Comparison of ENCODE assay signal across 19 cellular contexts in genomic region chr5:15789661-15790060, GRCh38.
"Had no signal": no experiment of that assay in that cellular context is flagged by ENCODE, and none has a peak within 500 bp of the region (broad histone marks: within the 10 kb centered on the region; RNA-seq: fewer than 3 reads in every experiment).

No MANE protein-coding gene starts in this region.

- DNase-seq: activated CD4-positive, alpha-beta T cell treated with anti-CD3 and anti-CD28 coated beads, Interleukin-2, amount 10 ng/mL, durations not matched to agents 24 days and 14 days; activated CD4-positive, CD25-positive, alpha-beta regulatory T cell; activated CD8-positive, alpha-beta memory T cell treated with anti-CD3 and anti-CD28 coated beads, Interleukin-2, amount 50 U/mL, for 4 hours; activated CD8-positive, alpha-beta T cell treated with anti-CD3 and anti-CD28 coated beads, Interleukin-2, amount 10 ng/mL, durations not matched to agents 7 days and 5 days; activated gamma-delta T cell; activated T-cell treated with anti-CD3 and anti-CD28 coated beads, Interleukin-2, amount 50 U/mL, for 72 hours; amygdala; erythroblast; kidney; left ventricle myocardium inferior; natural killer cell; occipital lobe; stimulated activated CD4-positive, alpha-beta T cell treated with anti-CD3 and anti-CD28 coated beads, Interleukin-2, amount 100 ng/mL, for 48 hours; stimulated activated naive B cell treated with anti-CD40 and anti-IgM and Interleukin-4, amounts not matched to agents 10 μg/mL and 1 μg/mL and 100 μg/mL, for 72 hours; thyroid gland had no signal

- H3K27me3 Mint-ChIP-seq: activated CD4-positive, alpha-beta T cell treated with anti-CD3 and anti-CD28 coated beads, Interleukin-2, amount 10 ng/mL, durations not matched to agents 24 days and 14 days; memory B cell; stimulated activated naive B cell treated with anti-CD40 and anti-IgM and Interleukin-4, amounts not matched to agents 10 μg/mL and 1 μg/mL and 100 μg/mL, for 72 hours had no signal

- H3K4me1 Mint-ChIP-seq: activated CD4-positive, alpha-beta T cell treated with anti-CD3 and anti-CD28 coated beads, Interleukin-2, amount 10 ng/mL, durations not matched to agents 24 days and 14 days; memory B cell; natural killer cell; stimulated activated naive B cell treated with anti-CD40 and anti-IgM and Interleukin-4, amounts not matched to agents 10 μg/mL and 1 μg/mL and 100 μg/mL, for 72 hours had no signal

- H3K36me3 Mint-ChIP-seq: activated naive CD4-positive, alpha-beta T cell treated with anti-CD3 and anti-CD28 coated beads, Interleukin-2, amount 50 U/mL, for 72 hours; memory B cell; natural killer cell; stimulated activated naive B cell treated with anti-CD40 and anti-IgM and Interleukin-4, amounts not matched to agents 10 μg/mL and 1 μg/mL and 100 μg/mL, for 72 hours had no signal

- H3K9me3 Mint-ChIP-seq: activated CD4-positive, alpha-beta T cell treated with anti-CD3 and anti-CD28 coated beads, Interleukin-2, amount 10 ng/mL, durations not matched to agents 24 days and 14 days; memory B cell had no signal

- H3K27ac Mint-ChIP-seq: activated CD4-positive, alpha-beta T cell treated with anti-CD3 and anti-CD28 coated beads, Interleukin-2, amount 10 ng/mL, durations not matched to agents 24 days and 14 days; activated CD8-positive, alpha-beta T cell treated with anti-CD3 and anti-CD28 coated beads, Interleukin-2, amount 10 ng/mL, durations not matched to agents 7 days and 5 days; activated naive CD4-positive, alpha-beta T cell treated with anti-CD3 and anti-CD28 coated beads, Interleukin-2, amount 50 U/mL, for 72 hours; activated T-cell treated with anti-CD3 and anti-CD28 coated beads, Interleukin-2, amount 50 U/mL, for 72 hours; memory B cell; natural killer cell; stimulated activated naive B cell treated with anti-CD40 and anti-IgM and Interleukin-4, amounts not matched to agents 10 μg/mL and 1 μg/mL and 100 μg/mL, for 72 hours; T-helper 2 cell treated with Interferon-gamma antibody and Interleukin-4, amounts not matched to agents 5 μg/mL and 100 μg/mL, for 36 hours had no signal

- H3K4me3 Mint-ChIP-seq: activated CD4-positive, alpha-beta T cell treated with anti-CD3 and anti-CD28 coated beads, Interleukin-2, amount 10 ng/mL, durations not matched to agents 24 days and 14 days; activated CD8-positive, alpha-beta T cell treated with anti-CD3 and anti-CD28 coated beads, Interleukin-2, amount 10 ng/mL, durations not matched to agents 7 days and 5 days; activated T-cell treated with anti-CD3 and anti-CD28 coated beads, Interleukin-2, amount 50 U/mL, for 72 hours; memory B cell; natural killer cell; stimulated activated naive B cell treated with anti-CD40 and anti-IgM and Interleukin-4, amounts not matched to agents 10 μg/mL and 1 μg/mL and 100 μg/mL, for 72 hours; T-helper 2 cell treated with Interferon-gamma antibody and Interleukin-4, amounts not matched to agents 5 μg/mL and 100 μg/mL, for 36 hours had no signal

- H3K4me3 ChIP-seq: left ventricle myocardium inferior, thyroid gland, vagina had no signal

- ATAC-seq: activated CD8-positive, alpha-beta T cell treated with anti-CD3 and anti-CD28 coated beads, Interleukin-2, amount 10 ng/mL, durations not matched to agents 7 days and 5 days; activated naive CD4-positive, alpha-beta T cell treated with anti-CD3 and anti-CD28 coated beads, Interleukin-2, amount 50 U/mL, for 72 hours; activated T-cell treated with anti-CD3 and anti-CD28 coated beads, Interleukin-2, amount 50 U/mL, for 72 hours; natural killer cell; stimulated activated naive B cell treated with anti-CD40 and anti-IgM and Interleukin-4, amounts not matched to agents 10 μg/mL and 1 μg/mL and 100 μg/mL, for 72 hours had no signal
